Comparison of ENCODE assay signal across 8 cellular contexts in genomic region chr5:79133657-79134451, GRCh38. TPM values are rescaled to one million over a fixed set of nuclear protein-coding genes. Genes with fewer than 3 reads are reported as not detected.
A peak's percentile ranks its signal among the peaks of the same experiment; 100 is the strongest.
DNase-seq lines count a peak whose midpoint lies in the region; ATAC-seq, FAIRE-seq and TF ChIP-seq lines count a peak whose summit lies in the region.

No MANE protein-coding gene starts in this region.

- CTCF ChIA-PET in A549 (lab: Yijun Ruan, JAX) = interaction anchor here (0.7 to 12.7 kb wide), 73 partner anchors 9 to 950 kb away, joined by 3 to 354 read pairs (median 4); partner anchors contain the start of genes ARSB and JMY

- TF ChIP-seq EP300 in A549 (IDR thresholded peaks at IDR 0.05) = no peak

- peak overlapping the region; percentile 33 for H3K4me3 ChIP-seq in A549

- TF ChIP-seq POLR2A in A549 (IDR thresholded peaks at IDR 0.05; ENCODE audit: low read length) = no peak

- DNase-seq in A549 (ENCODE audit: low read depth in 1 of 2, low spot score in 1 of 2) (peak; percentile 41 to 83), GM19239 (ENCODE audit: insufficient read length, low spot score) (peak; percentile 47), NCI-H226 (peak; percentile 35), cerebellum (ENCODE audit: low spot score) (peak; percentile 30), kidney glomerular epithelial cell (lab: John Stamatoyannopoulos, UW) (peak; percentile 93)
- peak; percentile 65 for DNase-seq in activated CD4-positive, CD25-positive, alpha-beta regulatory T cell treated with anti-CD3 and anti-CD28 coated beads, Interleukin-2, amount 50 U/mL, for 72 hours
- peak; percentile 39 to 52 (median 43) for DNase-seq in stimulated activated CD4-positive, alpha-beta T cell treated with anti-CD3 and anti-CD28 coated beads, Interleukin-1b, Interleukin-23, amount 100 ng/mL, for 24 hours (ENCODE audit: low read depth in 4 of 4, low spot score in 1 of 4)

- POLR2A ChIA-PET in A549 (lab: Yijun Ruan, JAX) = interaction anchor here (0.7 to 1.6 kb wide), 5 partner anchors 109 to 279 kb away, joined by 3 to 10 read pairs (median 6); partner anchors contain the start of gene ARSB

- ATAC-seq in A549 (peak; percentile 94 to 95), HG03108 (IDR thresholded peaks at IDR 0.05; ENCODE audit: unreplicated experiment) (no peak)

- peak overlapping the region; percentile 89 for H3K4me2 ChIP-seq in A549

- no peaks in the 10 kb centered on the region for H3K9me3 ChIP-seq in A549

- peak; percentile 95 for FAIRE-seq in A549 (lab: Jason Lieb, UNC)
- FAIRE-seq in GM19239 (lab: Jason Lieb, UNC) = peak; percentile 93

- 12% methylated on average over 10 of the region's 11 CpGs for WGBS in A549 (ENCODE audit: missing lambda C conversion rate)

- peak; percentile 71 for TF ChIP-seq CTCF in A549 (IDR thresholded peaks at IDR 0.05)

- peaks cover 4% of the 10 kb centered on the region; the same call in 2 of the 3 replicates for H3K4me1 ChIP-seq in A549

- TF ChIP-seq RAD21 in A549 (conservative IDR thresholded peaks at IDR 0.05 in 1 of 2, IDR thresholded peaks at IDR 0.05 in 1 of 2) = peak; percentile 81 to 84

- peak overlapping the region; percentile 75 to 84 for H3K27ac ChIP-seq in A549

TF ChIP-seq in A549, 52 proteins besides CTCF, POLR2A, EP300 and RAD21:
- TF ChIP-seq ZNF302 (CRISPR knock-in tag; IDR thresholded peaks at IDR 0.05) (no peak), SMC3 (IDR thresholded peaks at IDR 0.05) (peak; percentile 82), KDM5A (IDR thresholded peaks at IDR 0.05) (0 out of 2 replicates have a peak, but pooled peaks have one; percentile 27), MYC (IDR thresholded peaks at IDR 0.05; ENCODE audit: borderline replicate concordance, low read length) (0 out of 2 replicates have a peak, but pooled peaks have one; percentile 34)
TF ChIP-seq in A549: peak in this region for 3.

RNA-seq across cellular contexts. Expression of gene BHMT, which starts 22.2 kb away (rescaled TPM):
- polyA plus RNA-seq in A549 (2011; rRNA removed) = not detected in 2 replicates
- not detected in 2 replicates for polyA plus RNA-seq in A549 (2012; cell fraction: cytosol; rRNA removed)
- polyA plus RNA-seq in A549 (2012; cell fraction: nucleus; rRNA removed) = not detected in 2 replicates
- not detected in 3 replicates for polyA plus RNA-seq in A549 (2017; fragmentation: RNase III; extraction: RNeasy Plus Mini Kit Qiagen cat#74134 plus additional on column Dnase treatment)
- polyA minus RNA-seq in A549 (2011; rRNA and poly(A)+ RNA removed) = not detected in 2 replicates
- 0.64 TPM for total RNA-seq in cerebellum

Comparison
In these comparisons a context has a peak if more than half of its experiments do, and no peak if none do; other contexts are left out.
1. DNase-seq: peak in every context shown above with its lines; median percentile 93 in kidney glomerular epithelial cell; 65 in activated CD4-positive, CD25-positive, alpha-beta regulatory T cell treated with anti-CD3 and anti-CD28 coated beads, Interleukin-2, amount 50 U/mL, for 72 hours; 62 in A549; 47 in GM19239; 43 in stimulated activated CD4-positive, alpha-beta T cell treated with anti-CD3 and anti-CD28 coated beads, Interleukin-1b, Interleukin-23, amount 100 ng/mL, for 24 hours; 35 in NCI-H226; 30 in cerebellum.